17 cellular contexts compared by ENCODE assay signal in the genomic region with DNA sequence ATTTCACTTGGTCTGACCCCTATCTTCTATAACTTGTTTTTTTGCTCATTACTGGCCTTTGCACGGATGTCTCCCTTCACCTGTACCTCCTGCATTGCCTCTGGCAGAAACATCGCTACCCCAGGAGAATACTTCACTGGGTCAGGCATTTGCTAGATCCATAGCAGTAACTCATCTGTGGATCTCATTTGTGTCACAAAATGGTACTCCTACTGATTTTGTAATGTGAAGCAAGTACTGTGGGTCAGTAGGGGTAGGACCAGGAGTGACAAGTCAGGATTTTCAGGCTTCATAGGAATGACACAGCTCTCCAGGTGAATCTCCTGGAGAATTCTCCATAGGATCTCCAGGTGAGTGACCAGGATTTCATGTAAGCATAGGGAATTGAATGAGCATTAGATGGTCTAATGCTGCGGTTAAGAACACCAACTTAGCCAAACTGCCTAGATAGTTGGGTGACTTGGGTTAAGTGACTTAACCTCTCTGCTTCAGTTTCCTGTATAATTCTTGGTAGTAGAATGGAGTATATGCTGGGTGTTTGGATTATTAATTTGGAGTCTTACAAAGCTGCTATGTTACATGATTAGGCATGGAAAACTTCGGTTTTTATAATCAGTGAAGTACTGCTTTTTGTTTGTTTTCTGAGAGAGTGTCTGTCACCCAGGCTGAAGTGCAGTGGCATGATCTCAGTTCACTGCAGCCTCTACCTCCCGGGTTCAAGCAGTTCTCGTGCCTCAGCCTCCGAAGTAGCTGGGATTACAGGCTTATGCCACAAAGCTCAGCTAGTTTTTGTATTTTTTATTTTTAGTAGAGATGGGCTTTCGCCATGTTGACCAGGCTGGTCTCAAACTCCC. TPM values are rescaled to one million over a fixed set of nuclear protein-coding genes. Genes with fewer than 3 reads are reported as not detected.
DNase-seq lines count a peak whose midpoint lies in the region; ATAC-seq and TF ChIP-seq lines count a peak whose summit lies in the region.
"Had no signal": no experiment of that assay in that cellular context is flagged by ENCODE, and none has a peak within 500 bp of the region (broad histone marks: within the 10 kb centered on the region; RNA-seq: fewer than 3 reads in every experiment).

No MANE protein-coding gene starts in this region.

- ATAC-seq in omental fat pad (ENCODE audit: low FRiP score), result no peak
- ATAC-seq in HG03520 (IDR thresholded peaks at IDR 0.05; ENCODE audit: unreplicated experiment), result no peak

- no peak for TF ChIP-seq CTCF in nephron progenitor cell (IDR thresholded peaks at IDR 0.05)
- no peak for TF ChIP-seq CTCF in omental fat pad (IDR thresholded peaks at IDR 0.05)

- H3K9me3 Mint-ChIP-seq in activated CD4-positive, alpha-beta T cell treated with anti-CD3 and anti-CD28 coated beads, Interleukin-2, amount 10 ng/mL, durations not matched to agents 7 days and 5 days, result no peaks in the 10 kb centered on the region
- no peaks in the 10 kb centered on the region for H3K9me3 Mint-ChIP-seq in activated CD4-positive, alpha-beta memory T cell treated with anti-CD3 and anti-CD28 coated beads, Interleukin-2, amount 10 ng/mL, durations not matched to agents 7 days and 5 days
- no peaks in the 10 kb centered on the region for H3K9me3 Mint-ChIP-seq in nephron progenitor cell
- H3K9me3 Mint-ChIP-seq: activated B cell treated with CpG ODN at 0.5 μM for 24 hours, mesothelial cell of epicardium had no signal

- peaks cover 52% of the 10 kb centered on the region for H3K4me1 Mint-ChIP-seq in activated CD4-positive, alpha-beta T cell treated with anti-CD3 and anti-CD28 coated beads, Interleukin-2, amount 10 ng/mL, durations not matched to agents 7 days and 5 days
- peaks cover 52% of the 10 kb centered on the region for H3K4me1 Mint-ChIP-seq in activated CD4-positive, alpha-beta memory T cell treated with anti-CD3 and anti-CD28 coated beads, Interleukin-2, amount 10 ng/mL, durations not matched to agents 7 days and 5 days
- peaks cover 47% of the 10 kb centered on the region for H3K4me1 Mint-ChIP-seq in nephron progenitor cell

- peaks cover 67% of the 10 kb centered on the region for H3K36me3 Mint-ChIP-seq in activated CD4-positive, alpha-beta T cell treated with anti-CD3 and anti-CD28 coated beads, Interleukin-2, amount 10 ng/mL, durations not matched to agents 7 days and 5 days (ENCODE audit: low read depth)
- peaks cover 68% of the 10 kb centered on the region for H3K36me3 Mint-ChIP-seq in activated CD4-positive, alpha-beta memory T cell treated with anti-CD3 and anti-CD28 coated beads, Interleukin-2, amount 10 ng/mL, durations not matched to agents 7 days and 5 days (ENCODE audit: low read depth)
- H3K36me3 Mint-ChIP-seq in nephron progenitor cell (ENCODE audit: low read depth), result peaks cover 81% of the 10 kb centered on the region

- TF ChIP-seq POLR2A in GM19099 (IDR thresholded peaks at IDR 0.05; ENCODE audit: extremely low read depth, insufficient read length, low read depth), result peak; percentile 23

- POLR2A ChIA-PET in activated CD4-positive, alpha-beta T cell treated with anti-CD3 and anti-CD28 coated beads, Interleukin-2, amount 10 ng/mL, durations not matched to agents 7 days and 5 days (lab: Charles Lee), result interaction anchor here (0.7 kb wide), 2 partner anchors 160 to 370 kb away, joined by 3 read pairs; no protein-coding TSS in a partner anchor
- POLR2A ChIA-PET in activated CD4-positive, alpha-beta memory T cell treated with anti-CD3 and anti-CD28 coated beads, Interleukin-2, amount 10 ng/mL, durations not matched to agents 7 days and 5 days (lab: Charles Lee), result interaction anchor here (0.8 kb wide), 1 partner anchor 163 kb away, joined by 3 read pairs; no protein-coding TSS in a partner anchor

- no peaks in the 10 kb centered on the region for H3K27me3 Mint-ChIP-seq in activated CD4-positive, alpha-beta T cell treated with anti-CD3 and anti-CD28 coated beads, Interleukin-2, amount 10 ng/mL, durations not matched to agents 7 days and 5 days
- H3K27me3 Mint-ChIP-seq in activated CD4-positive, alpha-beta memory T cell treated with anti-CD3 and anti-CD28 coated beads, Interleukin-2, amount 10 ng/mL, durations not matched to agents 7 days and 5 days, result no peaks in the 10 kb centered on the region
- H3K27me3 Mint-ChIP-seq in nephron progenitor cell (ENCODE audit: low read depth, poor library complexity), result no peaks in the 10 kb centered on the region
- H3K27me3 Mint-ChIP-seq: activated B cell treated with CpG ODN at 0.5 μM for 24 hours had no signal

- CTCF ChIA-PET in activated CD4-positive, alpha-beta T cell treated with anti-CD3 and anti-CD28 coated beads, Interleukin-2, amount 10 ng/mL, durations not matched to agents 7 days and 5 days (lab: Charles Lee), result interaction anchor here (0.6 kb wide), 1 partner anchor 1686 kb away, joined by 3 read pairs; no protein-coding TSS in a partner anchor
- CTCF ChIA-PET in activated CD4-positive, alpha-beta memory T cell treated with anti-CD3 and anti-CD28 coated beads, Interleukin-2, amount 10 ng/mL, durations not matched to agents 7 days and 5 days (lab: Charles Lee), result no interaction called here

- DNase-seq in activated CD4-positive, alpha-beta T cell treated with anti-CD3 and anti-CD28 coated beads, Interleukin-2, amount 10 ng/mL, durations not matched to agents 7 days and 5 days, result no peak
- DNase-seq in activated CD4-positive, alpha-beta T cell treated with anti-CD3 and anti-CD28 coated beads for 1 hour, result no peak
- no peak for DNase-seq in activated CD4-positive, alpha-beta memory T cell treated with anti-CD3 and anti-CD28 coated beads, Interleukin-2, amount 10 ng/mL, durations not matched to agents 7 days and 5 days
- no peak for DNase-seq in nephron progenitor cell
- no peak for DNase-seq in omental fat pad (ENCODE audit: low spot score)
- DNase-seq in NCI-H226, result no peak
- DNase-seq: activated B cell treated with CpG ODN at 0.5 μM for 24 hours, activated gamma-delta T cell treated with Interleukin-2 at 50 U/mL for 16 hours, caudate nucleus, DMS153, KG1, NCI-H187, SIG-M5, upper lobe of left lung had no signal

- H3K27ac Mint-ChIP-seq in activated CD4-positive, alpha-beta T cell treated with anti-CD3 and anti-CD28 coated beads, Interleukin-2, amount 10 ng/mL, durations not matched to agents 7 days and 5 days, result peak overlapping the region; percentile 63
- peak overlapping the region; percentile 8 for H3K27ac Mint-ChIP-seq in activated CD4-positive, alpha-beta memory T cell treated with anti-CD3 and anti-CD28 coated beads, Interleukin-2, amount 10 ng/mL, durations not matched to agents 7 days and 5 days
- peak overlapping the region; percentile 62 for H3K27ac Mint-ChIP-seq in nephron progenitor cell
- H3K27ac Mint-ChIP-seq: activated B cell treated with CpG ODN at 0.5 μM for 24 hours had no signal

- H3K4me3 Mint-ChIP-seq in activated CD4-positive, alpha-beta T cell treated with anti-CD3 and anti-CD28 coated beads, Interleukin-2, amount 10 ng/mL, durations not matched to agents 7 days and 5 days, result no peak overlapping the region
- H3K4me3 Mint-ChIP-seq in activated CD4-positive, alpha-beta memory T cell treated with anti-CD3 and anti-CD28 coated beads, Interleukin-2, amount 10 ng/mL, durations not matched to agents 7 days and 5 days, result no peak overlapping the region
- H3K4me3 Mint-ChIP-seq in nephron progenitor cell, result no peak overlapping the region
- H3K4me3 Mint-ChIP-seq: activated B cell treated with CpG ODN at 0.5 μM for 24 hours, mesothelial cell of epicardium had no signal

RNA-seq across cellular contexts. Expression of gene RPL37A, which starts 4.4 kb away (rescaled TPM):
- total RNA-seq in activated CD4-positive, alpha-beta T cell treated with anti-CD3 and anti-CD28 coated beads, Interleukin-2, amount 10 ng/mL, durations not matched to agents 7 days and 5 days, result 1,000 to 10,000 TPM; 2,088 to 2,348 TPM
- 1,000 to 10,000 TPM; 2,149 to 2,170 TPM for total RNA-seq in activated CD4-positive, alpha-beta memory T cell treated with anti-CD3 and anti-CD28 coated beads, Interleukin-2, amount 10 ng/mL, durations not matched to agents 7 days and 5 days
- total RNA-seq in omental fat pad, result 1,000 to 10,000 TPM; 1,064 to 1,421 (median 1,319) TPM

Comparison
In these comparisons a context has a peak if more than half of its experiments do, and no peak if none do; other contexts are left out.
1. H3K27ac Mint-ChIP-seq: peak in every context shown above with its lines; median percentile 63 in activated CD4-positive, alpha-beta T cell treated with anti-CD3 and anti-CD28 coated beads, Interleukin-2, amount 10 ng/mL, durations not matched to agents 7 days and 5 days; 62 in nephron progenitor cell; 8 in activated CD4-positive, alpha-beta memory T cell treated with anti-CD3 and anti-CD28 coated beads, Interleukin-2, amount 10 ng/mL, durations not matched to agents 7 days and 5 days.